In the genomic region with DNA sequence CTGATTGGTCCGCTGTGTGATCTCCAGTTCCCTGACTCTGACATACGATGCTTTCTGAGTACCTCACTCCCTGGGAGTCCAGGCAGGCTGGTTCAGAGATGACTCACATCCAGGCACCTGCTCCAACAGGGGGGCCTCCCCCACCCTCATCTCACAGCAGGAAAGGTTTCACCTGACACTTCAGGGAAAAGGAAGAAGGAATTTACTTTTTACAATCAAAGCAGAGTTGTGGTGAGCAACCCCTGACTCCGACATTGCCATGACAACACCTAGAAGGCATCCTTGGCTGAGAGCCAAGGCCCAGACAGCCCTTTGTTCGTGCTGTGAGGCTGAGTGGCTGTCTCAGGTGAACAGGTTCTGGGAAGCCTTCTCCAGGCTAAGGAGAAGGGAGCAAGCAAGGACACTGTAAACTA, we compare ENCODE assay signal across 12 cellular contexts.
DNase-seq lines count a peak whose midpoint lies in the region; ATAC-seq and TF ChIP-seq lines count a peak whose summit lies in the region.
"Had no signal": no experiment of that assay in that cellular context is flagged by ENCODE, and none has a peak within 500 bp of the region (broad histone marks: within the 10 kb centered on the region; RNA-seq: fewer than 3 reads in every experiment).

No MANE protein-coding gene starts in this region.

- no peak overlapping the region for H3K4me2 ChIP-seq in GM23248 (ENCODE audit: unreplicated experiment)

- peak; percentile 16 for DNase-seq in GM23248
- DNase-seq in NCI-H2081 (lab: John Stamatoyannopoulos, UW), result peak; percentile 56 to 86
- peak; percentile 77 for DNase-seq in SW480 (ENCODE audit: low spot score)
- peak; percentile 79 for DNase-seq in left kidney (ENCODE audit: low read depth, low spot score)
- no peak for DNase-seq in prostate gland (ENCODE audit: low spot score)
- no peak for DNase-seq in NOMO-1 treated with DMSO at 0.1 percent for 48 hours (lab: John Stamatoyannopoulos, UW; ENCODE audit: unreplicated experiment)
- DNase-seq: activated T-cell treated with anti-CD3 and anti-CD28 coated beads, Interleukin-2, amount 50 U/mL, for 1 hour; colonic mucosa; Kasumi-1; T-helper 2 cell had no signal

- H3K27me3 ChIP-seq in GM23248 (replicated peaks; ENCODE audit: insufficient read depth) (peaks cover 33% of the 10 kb centered on the region), prostate gland (replicated peaks; ENCODE audit: insufficient read depth) (no peaks in the 10 kb centered on the region)
- H3K27me3 ChIP-seq: colonic mucosa had no signal

- ATAC-seq in GM21367 (IDR thresholded peaks at IDR 0.05; ENCODE audit: unreplicated experiment), result no peak
- ATAC-seq in HG03342 (IDR thresholded peaks at IDR 0.05; ENCODE audit: unreplicated experiment), result no peak

- H3K4me3 ChIP-seq in GM23248 (no peak overlapping the region), prostate gland (no peak overlapping the region)
- H3K4me3 ChIP-seq: colonic mucosa had no signal

- H3K9ac ChIP-seq in GM23248, result no peak overlapping the region

- intact Hi-C loops in prostate gland (cut with DNase I), result no loop called here

- TF ChIP-seq POLR2A in prostate gland (IDR thresholded peaks at IDR 0.05), result no peak

- no peak overlapping the region for H2AFZ ChIP-seq in GM23248

- H3K9me3 ChIP-seq in GM23248 (ENCODE audit: low read depth) (no peaks in the 10 kb centered on the region), prostate gland (no peaks in the 10 kb centered on the region)
- H3K9me3 ChIP-seq: colonic mucosa had no signal

- in situ Hi-C loops in GM23248 (cut with MboI), result loop anchor here (10.0 kb wide), 1 partner anchor 945 kb away; no protein-coding TSS in a partner anchor

- WGBS in GM23248 (ENCODE audit: low coverage in 1 of 2, low lambda C conversion rate in 2 of 2, missing lambda C conversion rate in 2 of 2), 2 experiments, result 5 to 8% methylated on average over 4 of the region's 4 CpGs
- WGBS in prostate gland, result 15% methylated on average over 4 of the region's 4 CpGs

- no peak for TF ChIP-seq CTCF in prostate gland (IDR thresholded peaks at IDR 0.05)

- no peaks in the 10 kb centered on the region for H4K20me1 ChIP-seq in GM23248 (ENCODE audit: insufficient read depth)

- H3K9me2 ChIP-seq in GM23248 (ENCODE audit: insufficient read depth), result no peaks in the 10 kb centered on the region

- H3K27ac ChIP-seq in GM23248 (no peak overlapping the region), prostate gland (no peak overlapping the region)
- H3K27ac ChIP-seq: colonic mucosa had no signal

- H3K79me2 ChIP-seq in GM23248 (ENCODE audit: insufficient read depth), result no peaks in the 10 kb centered on the region

- no peaks in the 10 kb centered on the region for H3K36me3 ChIP-seq in GM23248 (ENCODE audit: low read depth)
- no peaks in the 10 kb centered on the region for H3K36me3 ChIP-seq in prostate gland
- H3K36me3 ChIP-seq: colonic mucosa had no signal

- no peaks in the 10 kb centered on the region for H3K4me1 ChIP-seq in GM23248 (ENCODE audit: insufficient read depth)
- no peaks in the 10 kb centered on the region for H3K4me1 ChIP-seq in prostate gland (replicated peaks)
- H3K4me1 ChIP-seq: colonic mucosa had no signal

- H3F3A ChIP-seq in GM23248 (ENCODE audit: insufficient read depth), result no peaks in the 10 kb centered on the region

Comparison
In these comparisons a context has a peak if more than half of its experiments do, and no peak if none do; other contexts are left out.
1. DNase-seq: peak in GM23248 (single experiment), NCI-H2081 (2 of 2), SW480 (single experiment) and left kidney (single experiment); none in prostate gland (single experiment) and NOMO-1 treated with DMSO at 0.1 percent for 48 hours (single experiment).